ENCODE assay signal across 8 cellular contexts in genomic region chr9:14313378-14313940, GRCh38. TPM values are rescaled to one million over a fixed set of nuclear protein-coding genes. Genes with fewer than 3 reads are reported as not detected.
DNase-seq lines count a peak whose midpoint lies in the region; ATAC-seq, FAIRE-seq and TF ChIP-seq lines count a peak whose summit lies in the region.

No MANE protein-coding gene starts in this region.

- peak overlapping the region; percentile 60 for H3K4me3 Mint-ChIP-seq in activated CD8-positive, alpha-beta memory T cell treated with anti-CD3 and anti-CD28 coated beads, Interleukin-2, amount 10 ng/mL, durations not matched to agents 7 days and 5 days

- H3K27me3 Mint-ChIP-seq in activated CD8-positive, alpha-beta memory T cell treated with anti-CD3 and anti-CD28 coated beads, Interleukin-2, amount 10 ng/mL, durations not matched to agents 7 days and 5 days: peaks cover 72% of the 10 kb centered on the region

- peaks cover 3% of the 10 kb centered on the region for H3K36me3 Mint-ChIP-seq in activated CD8-positive, alpha-beta memory T cell treated with anti-CD3 and anti-CD28 coated beads, Interleukin-2, amount 10 ng/mL, durations not matched to agents 7 days and 5 days

- no peaks in the 10 kb centered on the region for H3K36me3 ChIP-seq in ACC112 (ENCODE audit: insufficient read depth, low read length)
- H3K36me3 ChIP-seq in osteoblast (ENCODE audit: insufficient read depth, low read length): no peaks in the 10 kb centered on the region

- H4K20me1 ChIP-seq in osteoblast (ENCODE audit: insufficient read depth, low read length): peaks cover 21% of the 10 kb centered on the region

- H3K4me2 ChIP-seq in osteoblast (ENCODE audit: insufficient read depth, low read length): peak overlapping the region; percentile 98

- H3K9me3 ChIP-seq in osteoblast (ENCODE audit: low read depth, low read length): no peaks in the 10 kb centered on the region

- peak overlapping the region; percentile 52 for H3K27ac Mint-ChIP-seq in activated CD8-positive, alpha-beta memory T cell treated with anti-CD3 and anti-CD28 coated beads, Interleukin-2, amount 10 ng/mL, durations not matched to agents 7 days and 5 days

- peaks cover 17% of the 10 kb centered on the region for H3K4me1 ChIP-seq in ACC112 (ENCODE audit: control insufficient read depth, insufficient read depth, low read length, unreplicated experiment)
- peaks cover 30% of the 10 kb centered on the region for H3K4me1 ChIP-seq in osteoblast (ENCODE audit: insufficient read depth, low read length)

- H3K27me3 ChIP-seq in ACC112 (ENCODE audit: insufficient read depth, low read length): no peaks in the 10 kb centered on the region
- H3K27me3 ChIP-seq in osteoblast (ENCODE audit: insufficient read depth, low read length): no peaks in the 10 kb centered on the region

- CTCF ChIA-PET in activated CD8-positive, alpha-beta memory T cell treated with anti-CD3 and anti-CD28 coated beads, Interleukin-2, amount 10 ng/mL, durations not matched to agents 7 days and 5 days (lab: Charles Lee): no interaction called here

- H3K27ac ChIP-seq in ACC112 (ENCODE audit: low read depth, low read length) (peak overlapping the region; percentile 88), osteoblast (ENCODE audit: low read depth, low read length) (peak overlapping the region; percentile 88)

- ATAC-seq in activated CD8-positive, alpha-beta memory T cell treated with anti-CD3 and anti-CD28 coated beads, Interleukin-2, amount 10 ng/mL, durations not matched to agents 7 days and 5 days: no peak
- no peak for ATAC-seq in GM21528 (IDR thresholded peaks at IDR 0.05; ENCODE audit: low FRiP score, unreplicated experiment)

- no peaks in the 10 kb centered on the region for H3K9me3 Mint-ChIP-seq in activated CD8-positive, alpha-beta memory T cell treated with anti-CD3 and anti-CD28 coated beads, Interleukin-2, amount 10 ng/mL, durations not matched to agents 7 days and 5 days (ENCODE audit: low read depth)

- FAIRE-seq in urothelium cell line (lab: Jason Lieb, UNC): no peak

- peaks cover 19% of the 10 kb centered on the region for H3K4me1 Mint-ChIP-seq in activated CD8-positive, alpha-beta memory T cell treated with anti-CD3 and anti-CD28 coated beads, Interleukin-2, amount 10 ng/mL, durations not matched to agents 7 days and 5 days

- no peak for TF ChIP-seq CTCF in fibroblast of pulmonary artery (IDR thresholded peaks at IDR 0.05; ENCODE audit: low read length, missing control alignments)
- no peak for TF ChIP-seq CTCF in osteoblast (IDR thresholded peaks at IDR 0.05; ENCODE audit: extremely low read depth, low read depth, low read length)

- peaks cover 77% of the 10 kb centered on the region for H3K79me2 ChIP-seq in ACC112 (ENCODE audit: control insufficient read depth, insufficient read depth, low read length, unreplicated experiment)
- peaks cover 51% of the 10 kb centered on the region for H3K79me2 ChIP-seq in osteoblast (ENCODE audit: insufficient read depth, low read length)

- H2AFZ ChIP-seq in ACC112 (ENCODE audit: low read length, unreplicated experiment): peak overlapping the region; percentile 20
- H2AFZ ChIP-seq in osteoblast (ENCODE audit: low read length): peak overlapping the region; percentile 86

- peak overlapping the region; percentile 92 for H3K4me3 ChIP-seq in ACC112 (ENCODE audit: low read depth, low read length)
- peak overlapping the region; percentile 99 for H3K4me3 ChIP-seq in fibroblast of pulmonary artery (replicated peaks; ENCODE audit: low read depth, low read length)
- peak overlapping the region; percentile 94 for H3K4me3 ChIP-seq in osteoblast (ENCODE audit: insufficient read depth, low read length)

- DNase-seq in HCEC 1CT (peak; percentile 20), fibroblast of pulmonary artery (ENCODE audit: low read depth) (no peak), osteoblast (ENCODE audit: insufficient read length, low spot score, missing footprints) (no peak), urothelium cell line (ENCODE audit: low spot score) (no peak), NCI-H510A (lab: John Stamatoyannopoulos, UW) (no peak)
- no peak for DNase-seq in activated CD8-positive, alpha-beta memory T cell treated with anti-CD3 and anti-CD28 coated beads, Interleukin-2, amount 10 ng/mL, durations not matched to agents 7 days and 5 days

RNA-seq across cellular contexts. Expression of gene NFIB, which starts 0.5 kb away (rescaled TPM):
- total RNA-seq in activated CD8-positive, alpha-beta memory T cell treated with anti-CD3 and anti-CD28 coated beads, Interleukin-2, amount 10 ng/mL, durations not matched to agents 7 days and 5 days: not detected
- 21.0 and 26.2 TPM in 2 replicates for total RNA-seq in osteoblast

Comparison
In these comparisons a context has a peak if more than half of its experiments do, and no peak if none do; other contexts are left out.
1. RNA of gene NFIB, which starts 0.5 kb away (total RNA-seq): 21.0 to 26.2 TPM in osteoblast; not detected in activated CD8-positive, alpha-beta memory T cell treated with anti-CD3 and anti-CD28 coated beads, Interleukin-2, amount 10 ng/mL, durations not matched to agents 7 days and 5 days; every median in the first group is over 10 times any median in the second.
2. Peak in every context shown above with its lines, with median percentiles within 50 percentile points of each other: H3K4me3 ChIP-seq.